ENCODE assay signal across 19 cellular contexts in the genomic region with DNA sequence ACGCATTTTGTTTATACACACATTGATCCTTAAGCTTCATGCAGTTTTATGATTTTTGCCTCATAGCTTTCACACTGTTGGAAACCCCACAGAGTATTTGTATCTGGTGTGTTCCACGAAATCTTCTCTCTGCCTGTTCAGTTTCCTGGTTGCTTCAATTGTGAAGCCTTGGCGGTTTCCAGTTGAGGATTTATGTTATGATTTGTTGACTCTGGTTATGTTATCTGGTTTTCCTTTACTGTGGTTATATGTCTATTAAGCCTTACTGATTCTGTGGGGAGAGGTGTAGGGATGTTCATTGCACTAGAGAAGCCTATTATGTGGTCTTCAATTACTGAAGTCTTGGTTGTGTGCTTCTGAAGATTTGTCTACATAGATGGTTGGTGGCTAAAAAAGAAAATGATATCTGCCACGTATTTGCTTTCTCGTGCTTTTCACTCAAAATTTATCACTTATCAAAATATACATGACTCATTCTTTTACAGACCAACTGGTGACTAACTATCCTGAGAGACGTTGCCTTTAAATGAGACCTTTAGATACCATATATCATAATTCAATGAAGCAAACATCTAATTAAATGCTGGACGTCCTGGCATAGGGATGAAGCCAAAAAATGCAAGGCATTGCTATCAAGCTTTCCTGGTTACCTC.
DNase-seq lines count a peak whose midpoint lies in the region; ATAC-seq lines count a peak whose summit lies in the region.
"Had no signal": no experiment of that assay in that cellular context is flagged by ENCODE, and none has a peak within 500 bp of the region (broad histone marks: within the 10 kb centered on the region; RNA-seq: fewer than 3 reads in every experiment).

No MANE protein-coding gene starts in this region.

- no peaks in the 10 kb centered on the region for H3K4me1 ChIP-seq in adipocyte (ENCODE audit: control insufficient read depth, insufficient read depth, low read length)
- H3K4me1 ChIP-seq: upper lobe of left lung had no signal

- DNase-seq in DMS153 (lab: John Stamatoyannopoulos, UW), result peak; percentile 12
- DNase-seq in DMS153 treated with DMSO at 0.1 percent for 48 hours (lab: John Stamatoyannopoulos, UW; ENCODE audit: unreplicated experiment), result no peak
- DNase-seq in LoVo (ENCODE audit: low spot score), result peak; percentile 16
- peak; percentile 17 for DNase-seq in adipocyte (ENCODE audit: low read depth)
- DNase-seq in iris pigment epithelial cell (ENCODE audit: low read depth), result peak; percentile 66
- no peak for DNase-seq in MV-4-11 (lab: John Stamatoyannopoulos, UW)
- no peak for DNase-seq in NCI-H1436 (lab: John Stamatoyannopoulos, UW)
- DNase-seq: activated CD4-positive, alpha-beta T cell treated with anti-CD3 and anti-CD28 coated beads for 1 hour; C1 segment of cervical spinal cord; central memory CD4-positive, alpha-beta T cell; DMS53; H9; NCI-H1694 treated with DMSO at 0.1 percent for 48 hours; NCI-H2227 treated with DMSO at 0.1 percent for 48 hours; NK-92 treated with Interleukin-12 subunit alpha and Interleukin-12 subunit beta, amount 100 ng/mL, for 24 hours; SHP77; stimulated activated naive CD4-positive, alpha-beta T cell; upper lobe of left lung had no signal

- no peak for ATAC-seq in HG02970 (IDR thresholded peaks at IDR 0.05; ENCODE audit: low FRiP score, unreplicated experiment)

- no peaks in the 10 kb centered on the region for H3K9me3 ChIP-seq in adipocyte (ENCODE audit: control insufficient read depth, low read length)
- H3K9me3 ChIP-seq: upper lobe of left lung had no signal

- H3K36me3 ChIP-seq in adipocyte (ENCODE audit: control insufficient read depth, insufficient read depth, low read length, severe bottlenecking), result no peaks in the 10 kb centered on the region
- H3K36me3 ChIP-seq: upper lobe of left lung had no signal

- H3K4me3 ChIP-seq in adipocyte (ENCODE audit: low read length), result no peak overlapping the region
- H3K4me3 ChIP-seq: upper lobe of left lung had no signal

- H3K27me3 ChIP-seq in adipocyte (replicated peaks; ENCODE audit: control insufficient read depth, insufficient read depth, low read length), result no peaks in the 10 kb centered on the region
- H3K27me3 ChIP-seq: upper lobe of left lung had no signal

- no peak overlapping the region for H3K9ac ChIP-seq in adipocyte (ENCODE audit: low read length)

Comparison
In these comparisons a context has a peak if more than half of its experiments do, and no peak if none do; other contexts are left out.
1. DNase-seq: peak in DMS153 (single experiment), LoVo (single experiment), adipocyte (single experiment) and iris pigment epithelial cell (single experiment); none in DMS153 treated with DMSO at 0.1 percent for 48 hours (single experiment), MV-4-11 (single experiment) and NCI-H1436 (single experiment).